15 cellular contexts compared by ENCODE assay signal in the genomic region with DNA sequence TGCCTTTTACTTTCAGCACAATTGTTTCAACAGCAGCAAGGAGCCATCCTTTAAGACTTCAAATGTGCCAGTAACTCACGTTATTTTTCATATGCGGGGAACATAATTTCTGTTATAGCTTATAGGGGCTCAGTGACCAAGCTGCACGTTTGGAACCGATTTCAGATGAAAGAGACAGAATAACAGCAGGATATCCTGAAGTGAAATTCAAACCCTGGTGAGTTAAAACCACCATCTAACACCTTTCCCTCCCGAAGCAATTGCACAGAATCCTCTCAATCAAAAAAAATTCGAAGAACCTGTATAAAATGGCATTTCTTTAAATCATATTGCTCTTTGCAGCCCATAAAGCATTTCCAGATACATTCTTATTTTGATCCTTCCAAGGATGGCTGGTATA. TPM values are rescaled to one million over a fixed set of nuclear protein-coding genes. Genes with fewer than 3 reads are reported as not detected.
A peak's percentile ranks its signal among the peaks of the same experiment; 100 is the strongest.
DNase-seq lines count a peak whose midpoint lies in the region; ATAC-seq and TF ChIP-seq lines count a peak whose summit lies in the region.
"Had no signal": no experiment of that assay in that cellular context is flagged by ENCODE, and none has a peak within 500 bp of the region (broad histone marks: within the 10 kb centered on the region; RNA-seq: fewer than 3 reads in every experiment).

No MANE protein-coding gene starts in this region.

- CTCF ChIA-PET in CD8-positive, alpha-beta T cell (lab: Charles Lee): interaction anchor here (2.0 kb wide), 1 partner anchor 44 kb away, joined by 7 read pairs; no protein-coding TSS in a partner anchor

- H3K27ac Mint-ChIP-seq in CD8-positive, alpha-beta T cell: peak overlapping the region; percentile 13
- peak overlapping the region; percentile 5 for H3K27ac Mint-ChIP-seq in endothelial cell (ENCODE audit: unreplicated experiment)
- no peak overlapping the region for H3K27ac Mint-ChIP-seq in neural crest cell (ENCODE audit: unreplicated experiment)
- no peak overlapping the region for H3K27ac Mint-ChIP-seq in T-helper 2 cell treated with Interferon-gamma antibody and Interleukin-4, amounts not matched to agents 5 μg/mL and 100 μg/mL, for 36 hours
- H3K27ac Mint-ChIP-seq: CD14-positive monocyte, IgD-negative memory B cell had no signal

- H3K4me3 ChIP-seq in CD8-positive, alpha-beta T cell (ENCODE audit: low read depth, low read length): no peak overlapping the region
- H3K4me3 ChIP-seq: A549, GM12878, GM23248 had no signal

- no peaks in the 10 kb centered on the region for H3K27me3 ChIP-seq in CD8-positive, alpha-beta T cell (ENCODE audit: insufficient read depth, low read length)
- H3K27me3 ChIP-seq: BE2C had no signal

- peaks cover 53% of the 10 kb centered on the region for H3K4me1 Mint-ChIP-seq in CD8-positive, alpha-beta T cell (ENCODE audit: low read depth)
- H3K4me1 Mint-ChIP-seq in endothelial cell (ENCODE audit: unreplicated experiment) (peaks cover 47% of the 10 kb centered on the region), neural crest cell (peaks cover 52% of the 10 kb centered on the region)
- peaks cover 27% of the 10 kb centered on the region for H3K4me1 Mint-ChIP-seq in T-helper 2 cell treated with Interferon-gamma antibody and Interleukin-4, amounts not matched to agents 5 μg/mL and 100 μg/mL, for 36 hours (ENCODE audit: low read depth)

- H3K4me3 Mint-ChIP-seq in CD8-positive, alpha-beta T cell: peak overlapping the region; percentile 5
- H3K4me3 Mint-ChIP-seq in endothelial cell (ENCODE audit: unreplicated experiment) (no peak overlapping the region), neural crest cell (peak overlapping the region; percentile 4)
- H3K4me3 Mint-ChIP-seq in T-helper 2 cell treated with Interferon-gamma antibody and Interleukin-4, amounts not matched to agents 5 μg/mL and 100 μg/mL, for 36 hours: no peak overlapping the region
- H3K4me3 Mint-ChIP-seq: CD14-positive monocyte, IgD-negative memory B cell had no signal

- peaks cover 16% of the 10 kb centered on the region for H3K4me1 ChIP-seq in CD8-positive, alpha-beta T cell (ENCODE audit: insufficient read depth, low read length)
- H3K4me1 ChIP-seq: BE2C had no signal

- H3K9me3 Mint-ChIP-seq in CD8-positive, alpha-beta T cell: no peaks in the 10 kb centered on the region
- no peaks in the 10 kb centered on the region for H3K9me3 Mint-ChIP-seq in endothelial cell (ENCODE audit: unreplicated experiment)
- no peaks in the 10 kb centered on the region for H3K9me3 Mint-ChIP-seq in neural crest cell
- no peaks in the 10 kb centered on the region for H3K9me3 Mint-ChIP-seq in T-helper 2 cell treated with Interferon-gamma antibody and Interleukin-4, amounts not matched to agents 5 μg/mL and 100 μg/mL, for 36 hours
- H3K9me3 Mint-ChIP-seq: CD14-positive monocyte, IgD-negative memory B cell had no signal

- intact Hi-C loops in CD8-positive, alpha-beta T cell (cut with DNase I, micrococcal nuclease): loop anchor here in 1 of 2 experiments (2.0 kb wide), 1 partner anchor 33 kb away; no protein-coding TSS in a partner anchor

- H3K27me3 Mint-ChIP-seq in CD8-positive, alpha-beta T cell (ENCODE audit: low read depth): no peaks in the 10 kb centered on the region
- H3K27me3 Mint-ChIP-seq in endothelial cell (ENCODE audit: unreplicated experiment): peaks cover 2% of the 10 kb centered on the region
- H3K27me3 Mint-ChIP-seq in neural crest cell (ENCODE audit: low read depth): no peaks in the 10 kb centered on the region
- H3K27me3 Mint-ChIP-seq in T-helper 2 cell treated with Interferon-gamma antibody and Interleukin-4, amounts not matched to agents 5 μg/mL and 100 μg/mL, for 36 hours (ENCODE audit: low read depth): no peaks in the 10 kb centered on the region
- H3K27me3 Mint-ChIP-seq: IgD-negative memory B cell had no signal

- POLR2A ChIA-PET in CD8-positive, alpha-beta T cell (lab: Charles Lee): no interaction called here

- no peak for DNase-seq in CD8-positive, alpha-beta T cell
- DNase-seq in endothelial cell (ENCODE audit: low spot score): no peak
- DNase-seq in neural crest cell (ENCODE audit: low read depth, low spot score): no peak
- no peak for DNase-seq in T-helper 2 cell treated with Interferon-gamma antibody and Interleukin-4, amounts not matched to agents 5 μg/mL and 100 μg/mL, for 36 hours (ENCODE audit: low spot score)
- DNase-seq in HPDE6-E6E7 (ENCODE audit: extremely low spot score): no peak
- DNase-seq: BE2C, Calu3, DMS 273 treated with DMSO at 0.1 percent for 48 hours, GM23248 had no signal

- H3K27ac ChIP-seq in CD8-positive, alpha-beta T cell (ENCODE audit: low read depth, low read length): no peak overlapping the region
- H3K27ac ChIP-seq in KOPT-K1 (ENCODE audit: low read depth, low read length, poor library complexity, severe bottlenecking): peak overlapping the region; percentile 58
- H3K27ac ChIP-seq: A549, GM23248 had no signal

- H3K36me3 Mint-ChIP-seq in CD8-positive, alpha-beta T cell: peaks cover 37% of the 10 kb centered on the region
- H3K36me3 Mint-ChIP-seq in endothelial cell (ENCODE audit: low read depth, unreplicated experiment): peaks cover 7% of the 10 kb centered on the region
- H3K36me3 Mint-ChIP-seq in neural crest cell (ENCODE audit: low read depth): peaks cover 10% of the 10 kb centered on the region
- H3K36me3 Mint-ChIP-seq in T-helper 2 cell treated with Interferon-gamma antibody and Interleukin-4, amounts not matched to agents 5 μg/mL and 100 μg/mL, for 36 hours (ENCODE audit: low read depth): peaks cover 24% of the 10 kb centered on the region

- no peak for TF ChIP-seq CTCF in CD8-positive, alpha-beta T cell (IDR thresholded peaks at IDR 0.05)
- TF ChIP-seq CTCF in endothelial cell (IDR thresholded peaks at IDR 0.05; ENCODE audit: unreplicated experiment): no peak
- TF ChIP-seq CTCF in neural crest cell (conservative IDR thresholded peaks at IDR 0.05): no peak

- H3K9me3 ChIP-seq in CD8-positive, alpha-beta T cell (ENCODE audit: low read length): no peaks in the 10 kb centered on the region
- H3K9me3 ChIP-seq in KOPT-K1 (ENCODE audit: insufficient read depth, low read length, poor library complexity, severe bottlenecking): peaks cover 11% of the 10 kb centered on the region
- H3K9me3 ChIP-seq: A549, BE2C had no signal

- no peaks in the 10 kb centered on the region for H3K36me3 ChIP-seq in CD8-positive, alpha-beta T cell (ENCODE audit: insufficient read depth, low read length)
- peaks cover 26% of the 10 kb centered on the region for H3K36me3 ChIP-seq in KOPT-K1 (ENCODE audit: insufficient read depth, low read length)
- H3K36me3 ChIP-seq: BE2C had no signal

- no peak for ATAC-seq in CD8-positive, alpha-beta T cell
- ATAC-seq in HG03439 (IDR thresholded peaks at IDR 0.05; ENCODE audit: unreplicated experiment): no peak
- ATAC-seq: A549, GM12878 had no signal

RNA-seq across cellular contexts. Expression of gene SMYD2, which starts 6.9 kb away (rescaled TPM):
- total RNA-seq in CD8-positive, alpha-beta T cell: 10 to 100 TPM; 12.9 to 14.1 TPM
- 44.1 TPM for total RNA-seq in endothelial cell (ENCODE audit: unreplicated experiment)
- 59.3 and 62.9 TPM in 2 replicates for total RNA-seq in neural crest cell

Comparison
In these comparisons a context has a peak if more than half of its experiments do, and no peak if none do; other contexts are left out.
1. H3K27ac Mint-ChIP-seq: peak in CD8-positive, alpha-beta T cell (single experiment) and endothelial cell (single experiment); none in neural crest cell (single experiment) and T-helper 2 cell treated with Interferon-gamma antibody and Interleukin-4, amounts not matched to agents 5 μg/mL and 100 μg/mL, for 36 hours (single experiment).
2. H3K4me3 Mint-ChIP-seq: peak in CD8-positive, alpha-beta T cell (single experiment) and neural crest cell (single experiment); none in endothelial cell (single experiment) and T-helper 2 cell treated with Interferon-gamma antibody and Interleukin-4, amounts not matched to agents 5 μg/mL and 100 μg/mL, for 36 hours (single experiment).